Comparison of ENCODE assay signal across 30 cellular contexts in the genomic region with DNA sequence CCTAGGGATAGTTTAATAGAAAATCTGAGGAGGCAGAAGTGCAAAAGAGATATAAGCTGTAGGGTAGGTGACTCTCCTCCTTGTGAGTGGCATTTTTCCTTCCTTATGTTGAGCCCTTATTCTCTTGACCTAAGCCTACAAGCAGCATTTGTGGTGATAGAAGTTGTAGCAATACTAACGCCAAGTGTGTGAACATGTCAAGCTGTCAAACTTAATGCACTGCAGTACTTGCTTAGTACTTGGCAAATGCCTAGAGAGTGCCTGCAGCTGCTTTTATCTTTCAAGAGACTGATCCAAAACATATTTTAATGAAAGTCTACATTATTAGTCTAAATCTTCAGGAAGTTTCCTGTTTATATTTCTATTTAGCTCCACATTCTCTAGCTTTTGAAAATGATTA.
"Had no signal": no experiment of that assay in that cellular context is flagged by ENCODE, and none has a peak within 500 bp of the region (broad histone marks: within the 10 kb centered on the region; RNA-seq: fewer than 3 reads in every experiment).

No MANE protein-coding gene starts in this region.

- H3K9me3 Mint-ChIP-seq: dendritic cell treated with granulocyte-macrophage colony-stimulating factor and Interleukin-4, amounts not matched to agents 40 ng/mL and 50 ng/mL, for 4 days had no signal

- H3K27ac ChIP-seq: brain microvascular endothelial cell, coronary artery, heart left ventricle, WERI-Rb-1 had no signal

- H3K27me3 Mint-ChIP-seq: activated B cell treated with CpG ODN at 0.5 μM for 24 hours; activated CD8-positive, alpha-beta T cell treated with anti-CD3 and anti-CD28 coated beads for 36 hours; activated naive CD8-positive, alpha-beta T cell treated with anti-CD3 and anti-CD28 coated beads, Interleukin-2, amount 10 ng/mL, durations not matched to agents 7 days and 5 days; activated T-helper 17 cell treated with anti-CD3 and anti-CD28 coated beads, Interleukin-2, amount 50 U/mL, for 72 hours; dendritic cell treated with granulocyte-macrophage colony-stimulating factor and Interleukin-4, amounts not matched to agents 40 ng/mL and 50 ng/mL, for 4 days; T-helper 17 cell had no signal

- ATAC-seq: activated CD4-positive, CD25-positive, alpha-beta regulatory T cell treated with anti-CD3 and anti-CD28 coated beads, Interleukin-2, amount 50 U/mL, for 24 hours; activated CD8-positive, alpha-beta T cell treated with anti-CD3 and anti-CD28 coated beads for 36 hours; activated naive CD4-positive, alpha-beta T cell treated with anti-CD3 and anti-CD28 coated beads, Interleukin-2, amount 50 U/mL, for 72 hours; activated T-cell treated with anti-CD3 and anti-CD28 coated beads, Interleukin-2, amount 50 U/mL, for 4 hours; activated T-helper 17 cell treated with anti-CD3 and anti-CD28 coated beads, Interleukin-2, amount 50 U/mL, for 72 hours; esophagus mucosa; heart left ventricle; T-helper 17 cell had no signal

- H3K36me3 ChIP-seq: brain microvascular endothelial cell, heart left ventricle, WERI-Rb-1 had no signal

- H3K27ac Mint-ChIP-seq: activated B cell treated with CpG ODN at 0.5 μM for 24 hours; activated CD8-positive, alpha-beta T cell treated with anti-CD3 and anti-CD28 coated beads for 36 hours; activated naive CD4-positive, alpha-beta T cell treated with anti-CD3 and anti-CD28 coated beads for 36 hours; activated naive CD4-positive, alpha-beta T cell treated with anti-CD3 and anti-CD28 coated beads, Interleukin-2, amount 50 U/mL, for 72 hours; activated naive CD8-positive, alpha-beta T cell treated with anti-CD3 and anti-CD28 coated beads, Interleukin-2, amount 10 ng/mL, durations not matched to agents 7 days and 5 days; activated T-helper 17 cell treated with anti-CD3 and anti-CD28 coated beads, Interleukin-2, amount 50 U/mL, for 72 hours; dendritic cell treated with granulocyte-macrophage colony-stimulating factor and Interleukin-4, amounts not matched to agents 40 ng/mL and 50 ng/mL, for 4 days; endodermal cell; T-helper 17 cell; T-helper 2 cell treated with Interferon-gamma antibody and Interleukin-4, amounts not matched to agents 5 μg/mL and 100 μg/mL, for 36 hours had no signal

- H3K27me3 ChIP-seq: brain microvascular endothelial cell, dorsolateral prefrontal cortex, heart left ventricle had no signal

- H3K4me1 Mint-ChIP-seq: activated B cell treated with CpG ODN at 0.5 μM for 24 hours; activated naive CD8-positive, alpha-beta T cell treated with anti-CD3 and anti-CD28 coated beads, Interleukin-2, amount 10 ng/mL, durations not matched to agents 7 days and 5 days; activated T-helper 17 cell treated with anti-CD3 and anti-CD28 coated beads, Interleukin-2, amount 50 U/mL, for 72 hours; T-helper 17 cell had no signal

- DNase-seq: activated B cell treated with CpG ODN at 0.5 μM for 24 hours; activated CD4-positive, alpha-beta T cell treated with anti-CD3 and anti-CD28 coated beads for 48 hours; activated CD4-positive, alpha-beta T cell treated with anti-CD3 and anti-CD28 coated beads, Interleukin-2, amount 50 U/mL, for 1 hour; activated CD4-positive, alpha-beta T cell treated with anti-CD3 and anti-CD28 coated beads, Interleukin-2, amount 50 U/mL, for 48 hours; activated CD8-positive, alpha-beta memory T cell treated with anti-CD3 and anti-CD28 coated beads for 24 hours; activated CD8-positive, alpha-beta T cell treated with anti-CD3 and anti-CD28 coated beads for 36 hours; activated effector memory CD4-positive, alpha-beta T cell treated with anti-CD3 and anti-CD28 coated beads, Interleukin-2, amount 50 U/mL, for 16 hours; activated naive CD4-positive, alpha-beta T cell treated with anti-CD3 and anti-CD28 coated beads for 36 hours; activated naive CD8-positive, alpha-beta T cell treated with anti-CD3 and anti-CD28 coated beads, Interleukin-2, amount 10 ng/mL, durations not matched to agents 7 days and 5 days; activated T-cell treated with anti-CD3 and anti-CD28 coated beads, Interleukin-2, amount 50 U/mL, for 4 hours; amniotic stem cell; anterior cingulate cortex; brain microvascular endothelial cell; central memory CD4-positive, alpha-beta T cell; dorsolateral prefrontal cortex; effector memory CD4-positive, alpha-beta T cell; endodermal cell; glutamatergic neuron; heart left ventricle; T-helper 1 cell; T-helper 17 cell; T1000; WERI-Rb-1 had no signal

- H3K36me3 Mint-ChIP-seq: activated naive CD4-positive, alpha-beta T cell treated with anti-CD3 and anti-CD28 coated beads, Interleukin-2, amount 50 U/mL, for 72 hours; activated naive CD8-positive, alpha-beta T cell treated with anti-CD3 and anti-CD28 coated beads, Interleukin-2, amount 10 ng/mL, durations not matched to agents 7 days and 5 days had no signal

- H3K4me1 ChIP-seq: heart left ventricle had no signal

- H3K4me3 Mint-ChIP-seq: activated B cell treated with CpG ODN at 0.5 μM for 24 hours; activated CD8-positive, alpha-beta T cell treated with anti-CD3 and anti-CD28 coated beads for 36 hours; activated naive CD4-positive, alpha-beta T cell treated with anti-CD3 and anti-CD28 coated beads for 36 hours; activated naive CD8-positive, alpha-beta T cell treated with anti-CD3 and anti-CD28 coated beads, Interleukin-2, amount 10 ng/mL, durations not matched to agents 7 days and 5 days; activated T-cell treated with anti-CD3 and anti-CD28 coated beads, Interleukin-2, amount 50 U/mL, for 4 hours; activated T-helper 17 cell treated with anti-CD3 and anti-CD28 coated beads, Interleukin-2, amount 50 U/mL, for 72 hours; dendritic cell treated with granulocyte-macrophage colony-stimulating factor and Interleukin-4, amounts not matched to agents 40 ng/mL and 50 ng/mL, for 4 days; endodermal cell; T-helper 17 cell; T-helper 2 cell treated with Interferon-gamma antibody and Interleukin-4, amounts not matched to agents 5 μg/mL and 100 μg/mL, for 36 hours had no signal

- H3K4me3 ChIP-seq: coronary artery, dorsolateral prefrontal cortex, heart left ventricle had no signal
